ENCODE assay signal across 8 cellular contexts in the genomic region with DNA sequence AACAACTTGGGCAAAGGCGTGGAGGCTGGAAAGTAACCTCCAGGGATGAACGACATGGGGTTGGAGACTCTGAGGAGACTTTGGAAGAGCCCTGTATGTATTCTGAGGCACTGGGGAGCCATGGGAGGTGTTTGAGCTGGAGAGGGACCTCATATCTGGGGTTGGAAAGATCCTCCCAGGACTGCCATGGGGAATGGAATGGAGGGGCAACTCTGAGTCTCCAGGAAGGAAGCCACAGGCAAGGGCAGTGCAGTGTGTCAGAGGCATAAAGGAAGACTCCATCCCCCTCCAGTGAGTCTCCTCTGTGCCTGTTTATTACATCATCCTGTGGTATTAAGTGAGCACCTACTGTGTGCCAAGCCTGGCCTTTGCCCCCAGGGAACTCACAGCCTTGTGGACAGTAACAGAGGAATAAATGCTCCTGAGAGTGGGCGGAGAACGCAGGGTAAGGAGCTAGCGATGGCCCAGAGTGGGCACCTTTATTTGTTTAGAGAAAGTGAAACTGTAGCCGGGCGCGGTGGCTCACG. TPM values are rescaled to one million over a fixed set of nuclear protein-coding genes. Genes with fewer than 3 reads are reported as not detected.
A peak's percentile ranks its signal among the peaks of the same experiment; 100 is the strongest.
DNase-seq lines count a peak whose midpoint lies in the region; ATAC-seq and TF ChIP-seq lines count a peak whose summit lies in the region.

No MANE protein-coding gene starts in this region.

- H3K4me1 Mint-ChIP-seq in brain: peaks cover 38% of the 10 kb centered on the region
- H3K4me1 Mint-ChIP-seq in nephron: peaks cover 26% of the 10 kb centered on the region

- H3K27me3 ChIP-seq in AG04450 (ENCODE audit: control insufficient read depth, insufficient read depth, low read length) (no peaks in the 10 kb centered on the region), HUES64 (ENCODE audit: insufficient read depth, low read length) (no peaks in the 10 kb centered on the region)

- peak overlapping the region; percentile 60 to 78 (median 76) for H3K4me3 Mint-ChIP-seq in brain
- H3K4me3 Mint-ChIP-seq in nephron: peak overlapping the region; percentile 26 to 70 (median 39)

- H3K27ac Mint-ChIP-seq in brain: peak overlapping the region; percentile 64 to 93 (median 79)
- H3K27ac Mint-ChIP-seq in nephron: peak overlapping the region; percentile 56 to 88 (median 87)

- TF ChIP-seq CTCF in AG04450 (IDR thresholded peaks at IDR 0.05; ENCODE audit: low read depth, low read length) (no peak), brain (conservative IDR thresholded peaks at IDR 0.05) (no peak), nephron (IDR thresholded peaks at IDR 0.05; ENCODE audit: unreplicated experiment in 3 of 3) (no peak)

- POLR2A ChIA-PET in AG04450 (lab: Yijun Ruan, JAX): no interaction called here

- H3K27me3 Mint-ChIP-seq in brain (peaks cover 5% of the 10 kb centered on the region), nephron (ENCODE audit: low read depth) (peaks cover 5% of the 10 kb centered on the region)

- ATAC-seq in HG03354 (IDR thresholded peaks at IDR 0.05; ENCODE audit: poor library complexity, severe bottlenecking, unreplicated experiment): no peak

- no peak overlapping the region for H3K9ac ChIP-seq in HUES64 (ENCODE audit: low read depth, low read length)

- H3K36me3 Mint-ChIP-seq in brain (peaks cover 23% of the 10 kb centered on the region), nephron (ENCODE audit: low read depth) (peaks cover 25% of the 10 kb centered on the region)

- DNase-seq in AG04450 (ENCODE audit: low read depth, low spot score): no peak
- DNase-seq in stimulated activated CD8-positive, alpha-beta memory T cell treated with anti-CD3 and anti-CD28 coated beads, Interleukin-4, amount 100 ng/mL, for 48 hours: no peak
- DNase-seq in HUDEP-2 (lab: John Stamatoyannopoulos, UW; ENCODE audit: unreplicated experiment in 76 of 76): no peak
- DNase-seq in NCI-H82 (lab: John Stamatoyannopoulos, UW): no peak

- H3K27ac ChIP-seq in AG04450 (ENCODE audit: low read depth, low read length) (peak overlapping the region; percentile 31), HUES64 (ENCODE audit: low read depth, low read length) (peak overlapping the region; percentile 34; the same call in 1 of the 2 replicates)

- H3K4me1 ChIP-seq in HUES64 (ENCODE audit: insufficient read depth, low read length): peaks cover 16% of the 10 kb centered on the region; the same call in 1 of the 2 replicates

- H3K36me3 ChIP-seq in HUES64 (ENCODE audit: insufficient read depth, low read length): peaks cover 19% of the 10 kb centered on the region

- WGBS in HUES64: 91% methylated on average over 9 of the region's 9 CpGs

- H3K9me3 Mint-ChIP-seq in brain (peaks cover 0 to 6% (median 0%) of the 10 kb centered on the region in 5 experiments), nephron (no peaks in the 10 kb centered on the region)

- peak overlapping the region; percentile 42 for H3K4me3 ChIP-seq in AG04450 (ENCODE audit: low read depth, low read length)
- peak overlapping the region; percentile 22; the same call in 1 of the 2 replicates for H3K4me3 ChIP-seq in HUES64 (ENCODE audit: low read length)

- H3K9me3 ChIP-seq in AG04450 (ENCODE audit: control insufficient read depth, insufficient read depth, low read length) (peaks cover 11% of the 10 kb centered on the region; the same call in 1 of the 2 replicates), HUES64 (ENCODE audit: insufficient read depth, low read depth, low read length) (no peaks in the 10 kb centered on the region)

- CTCF ChIA-PET in AG04450 (lab: Charles Lee): interaction anchor here (0.5 to 2.3 kb wide), 13 partner anchors 10 to 304 kb away, joined by 3 to 15 read pairs (median 4); partner anchors contain the start of gene PLEKHJ1

RNA-seq across cellular contexts. Expression of gene PEAK3, which starts 7.7 kb away (rescaled TPM):
- 0.04 TPM in 1 of 2 replicates, not detected in the other for polyA plus RNA-seq in AG04450 (2011; rRNA removed)
- not detected in 2 replicates for polyA minus RNA-seq in AG04450 (2011; rRNA and poly(A)+ RNA removed)
- not detected for polyA plus RNA-seq in HUES64 (2013, experiment 1 of 2)
- not detected for polyA plus RNA-seq in HUES64 (2013, experiment 2 of 2)
- polyA plus RNA-seq in brain (ENCODE audit: insufficient read depth, low read depth, low replicate concordance): not detected

RNA-seq across cellular contexts. Expression of gene JSRP1, which starts 18.0 kb away (rescaled TPM):
- polyA plus RNA-seq in AG04450 (2011; rRNA removed) (not detected in 2 replicates), brain (ENCODE audit: insufficient read depth, low read depth, low replicate concordance) (5.7 TPM)
- polyA minus RNA-seq in AG04450 (2011; rRNA and poly(A)+ RNA removed): not detected in 2 replicates
- 0.30 TPM for polyA plus RNA-seq in HUES64 (2013, experiment 1 of 2)
- not detected for polyA plus RNA-seq in HUES64 (2013, experiment 2 of 2)

RNA-seq across cellular contexts. Expression of gene AMH, which starts 25.1 kb away (rescaled TPM):
- polyA plus RNA-seq in AG04450 (2011; rRNA removed) (not detected in 2 replicates), brain (ENCODE audit: insufficient read depth, low read depth, low replicate concordance) (23.2 TPM)
- polyA minus RNA-seq in AG04450 (2011; rRNA and poly(A)+ RNA removed): not detected in 2 replicates
- polyA plus RNA-seq in HUES64 (2013, experiment 1 of 2): 2.9 TPM
- 2.3 TPM for polyA plus RNA-seq in HUES64 (2013, experiment 2 of 2)

RNA-seq across cellular contexts. Expression of gene LINGO3, which starts 33.7 kb away (rescaled TPM):
- polyA plus RNA-seq in AG04450 (2011; rRNA removed): not detected in 2 replicates
- not detected in 2 replicates for polyA minus RNA-seq in AG04450 (2011; rRNA and poly(A)+ RNA removed)
- polyA plus RNA-seq in HUES64 (2013, experiment 1 of 2): 0.10 TPM
- polyA plus RNA-seq in HUES64 (2013, experiment 2 of 2): 0.38 TPM
- polyA plus RNA-seq in brain (ENCODE audit: insufficient read depth, low read depth, low replicate concordance): 3.2 TPM

RNA-seq across cellular contexts. Expression of gene SF3A2, which starts 37.6 kb away (rescaled TPM):
- polyA plus RNA-seq in AG04450 (2011; rRNA removed) (7.0 and 9.5 TPM in 2 replicates), brain (ENCODE audit: insufficient read depth, low read depth, low replicate concordance) (300 TPM)
- polyA minus RNA-seq in AG04450 (2011; rRNA and poly(A)+ RNA removed): 11.7 and 14.1 TPM in 2 replicates
- polyA plus RNA-seq in HUES64 (2013, experiment 1 of 2): 108 TPM
- 122 TPM for polyA plus RNA-seq in HUES64 (2013, experiment 2 of 2)

Comparison
In these comparisons a context has a peak if more than half of its experiments do, and no peak if none do; other contexts are left out.
1. RNA of gene AMH, which starts 25.1 kb away (polyA plus RNA-seq): 23.2 TPM in brain (single experiment); not detected in AG04450; every median in the first group is over 10 times any median in the second.